In the genomic region with DNA sequence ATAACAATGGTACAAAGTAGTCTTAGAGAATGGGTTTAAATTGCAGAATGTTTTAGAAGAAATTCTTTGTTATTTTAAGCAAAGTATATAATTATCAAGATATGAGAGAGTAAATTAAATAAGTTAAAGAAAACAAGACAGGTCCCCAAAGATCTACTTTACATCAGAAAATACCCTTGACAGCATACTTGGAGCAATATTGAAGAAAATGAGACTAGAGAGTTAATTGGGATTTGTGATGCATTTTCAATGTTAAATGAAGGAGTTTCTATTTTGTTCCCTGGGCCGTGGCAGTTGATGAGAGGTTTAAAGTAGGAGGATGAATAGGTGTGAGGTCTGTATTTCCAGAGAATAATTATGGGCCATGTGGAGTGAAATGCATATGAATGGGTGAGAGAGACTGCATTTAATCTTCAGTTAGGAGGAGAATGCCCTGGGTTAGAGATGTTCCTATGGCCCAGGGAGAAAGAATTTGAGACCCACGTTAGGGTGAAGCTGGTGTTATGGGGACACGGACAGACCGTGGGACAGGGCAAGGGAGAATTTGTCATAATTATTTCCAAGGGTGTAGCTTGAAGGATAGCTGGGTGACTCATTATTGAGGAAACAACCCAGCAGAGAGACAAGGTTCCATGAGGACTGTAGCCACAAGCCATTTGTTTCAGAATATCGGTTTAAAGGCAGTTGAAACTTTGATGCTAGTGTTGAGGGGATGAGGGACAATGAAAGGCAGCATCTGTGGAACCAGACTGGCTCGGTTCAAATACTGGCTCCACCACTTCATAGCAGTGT, we compare ENCODE assay signal across 15 cellular contexts. TPM values are rescaled to one million over a fixed set of nuclear protein-coding genes. Genes with fewer than 3 reads are reported as not detected.
DNase-seq lines count a peak whose midpoint lies in the region; ATAC-seq and TF ChIP-seq lines count a peak whose summit lies in the region.
"Had no signal": no experiment of that assay in that cellular context is flagged by ENCODE, and none has a peak within 500 bp of the region (broad histone marks: within the 10 kb centered on the region; RNA-seq: fewer than 3 reads in every experiment).

No MANE protein-coding gene starts in this region.

- intact Hi-C loops in activated B cell treated with CpG ODN at 0.5 μM for 24 hours (cut with micrococcal nuclease) = no loop called here
- intact Hi-C loops in left ventricle myocardium inferior (cut with micrococcal nuclease) = no loop called here

- ATAC-seq in activated B cell treated with CpG ODN at 0.5 μM for 24 hours (ENCODE audit: low read depth) (no peak), HG02973 (IDR thresholded peaks at IDR 0.05; ENCODE audit: unreplicated experiment) (no peak), GM21737 (IDR thresholded peaks at IDR 0.05; ENCODE audit: unreplicated experiment) (no peak)
- ATAC-seq: WTC11 had no signal

- CTCF ChIA-PET in activated B cell treated with CpG ODN at 0.5 μM for 24 hours (lab: Charles Lee) = interaction anchor here (1.1 kb wide), 1 partner anchor 63 kb away, joined by 4 read pairs; no protein-coding TSS in a partner anchor

- no peaks in the 10 kb centered on the region for H3K27me3 ChIP-seq in BLaER1 treated with 17β-estradiol and CSF1 and Interleukin-3, amounts not matched to agents 10 nM and 100 nM
- no peaks in the 10 kb centered on the region for H3K27me3 ChIP-seq in HAP-1 (ENCODE audit: low read depth)
- H3K27me3 ChIP-seq in left ventricle myocardium inferior (ENCODE audit: low read depth) = no peaks in the 10 kb centered on the region
- H3K27me3 ChIP-seq: BE2C, cardiac muscle cell had no signal

- peak overlapping the region; percentile 66 to 90 (median 83) for H3K4me2 ChIP-seq in BLaER1 treated with 17β-estradiol and CSF1 and Interleukin-3, amounts not matched to agents 10 nM and 100 nM

- peaks cover 0 to 81% (median 8%) of the 10 kb centered on the region in 11 experiments; a peak in 11 of 22 replicates for H4K20me1 ChIP-seq in BLaER1 treated with 17β-estradiol and CSF1 and Interleukin-3, amounts not matched to agents 10 nM and 100 nM

- H3K36me3 Mint-ChIP-seq in activated B cell treated with CpG ODN at 0.5 μM for 24 hours (ENCODE audit: low read depth) = peaks cover 49% of the 10 kb centered on the region

- H3K27ac Mint-ChIP-seq in activated B cell treated with CpG ODN at 0.5 μM for 24 hours = peak overlapping the region; percentile 94
- H3K27ac Mint-ChIP-seq: WTC11 had no signal

- H3K4me3 ChIP-seq in BLaER1 treated with 17β-estradiol and CSF1 and Interleukin-3, amounts not matched to agents 10 nM and 100 nM = peak overlapping the region in 4 of 10 experiments; percentile 21 to 46 (median 24); a peak in 5 of 20 replicates
- H3K4me3 ChIP-seq in HAP-1 (no peak overlapping the region), left ventricle myocardium inferior (no peak overlapping the region)
- H3K4me3 ChIP-seq: cardiac muscle cell had no signal

- H3K9me3 Mint-ChIP-seq in activated B cell treated with CpG ODN at 0.5 μM for 24 hours = peaks cover 5% of the 10 kb centered on the region
- H3K9me3 Mint-ChIP-seq: natural killer cell, WTC11 had no signal

- in situ Hi-C loops in HAP-1 (cut with MboI; ENCODE audit: low sequenced_read_pairs) = no loop called here

- POLR2A ChIA-PET in activated B cell treated with CpG ODN at 0.5 μM for 24 hours (lab: Charles Lee) = interaction anchor here (0.6 to 6.0 kb wide), 5 partner anchors 13 to 71 kb away, joined by 3 to 93 read pairs (median 5); no protein-coding TSS in a partner anchor

- no peaks in the 10 kb centered on the region for H3K27me3 Mint-ChIP-seq in activated B cell treated with CpG ODN at 0.5 μM for 24 hours

- H3K27ac ChIP-seq in BLaER1 treated with 17β-estradiol and CSF1 and Interleukin-3, amounts not matched to agents 10 nM and 100 nM = peak overlapping the region in 9 of 11 experiments; percentile 5 to 75 (median 56); a peak in 13 of 22 replicates
- no peak overlapping the region for H3K27ac ChIP-seq in left ventricle myocardium inferior (replicated peaks)
- H3K27ac ChIP-seq: cardiac muscle cell had no signal

- peak overlapping the region in 5 of 11 experiments; percentile 45 to 58 (median 55); a peak in 6 of 22 replicates for H3K9ac ChIP-seq in BLaER1 treated with 17β-estradiol and CSF1 and Interleukin-3, amounts not matched to agents 10 nM and 100 nM

- DNase-seq in HAP-1 (ENCODE audit: low spot score in 2 of 2) (peak; percentile 60 to 96), activated B cell treated with CpG ODN at 0.5 μM for 24 hours (no peak), kidney tubule cell (ENCODE audit: low spot score) (peak; percentile 51), left ventricle myocardium inferior (no peak)
- no peak for DNase-seq in activated CD4-positive, alpha-beta T cell treated with anti-CD3 and anti-CD28 coated beads for 1 hour
- DNase-seq: activated naive CD4-positive, alpha-beta T cell; BE2C; left cardiac atrium; natural killer cell; NCI-H2107 had no signal

- peaks cover 83 to 100% (median 97%) of the 10 kb centered on the region in 10 experiments for H3K4me1 ChIP-seq in BLaER1 treated with 17β-estradiol and CSF1 and Interleukin-3, amounts not matched to agents 10 nM and 100 nM
- H3K4me1 ChIP-seq in HAP-1 = peaks cover 19% of the 10 kb centered on the region
- peaks cover 93% of the 10 kb centered on the region for H3K4me1 ChIP-seq in left ventricle myocardium inferior
- H3K4me1 ChIP-seq: BE2C had no signal

- TF ChIP-seq CTCF in activated B cell treated with CpG ODN at 0.5 μM for 24 hours (IDR thresholded peaks at IDR 0.05) (no peak), left ventricle myocardium inferior (IDR thresholded peaks at IDR 0.05; ENCODE audit: borderline replicate concordance) (no peak)

- peaks cover 99% of the 10 kb centered on the region for H3K4me1 Mint-ChIP-seq in activated B cell treated with CpG ODN at 0.5 μM for 24 hours

- peaks cover 15 to 26% (median 18%) of the 10 kb centered on the region in 11 experiments for H3K9me3 ChIP-seq in BLaER1 treated with 17β-estradiol and CSF1 and Interleukin-3, amounts not matched to agents 10 nM and 100 nM (replicated peaks in 1 of 11)
- H3K9me3 ChIP-seq in HAP-1 (no peaks in the 10 kb centered on the region), left ventricle myocardium inferior (replicated peaks) (no peaks in the 10 kb centered on the region)
- H3K9me3 ChIP-seq: BE2C had no signal

- peak overlapping the region; percentile 59 for H3K4me3 Mint-ChIP-seq in activated B cell treated with CpG ODN at 0.5 μM for 24 hours
- H3K4me3 Mint-ChIP-seq: natural killer cell, WTC11 had no signal

- peaks cover 22 to 61% (median 43%) of the 10 kb centered on the region in 11 experiments; a peak in 21 of 22 replicates for H3K36me3 ChIP-seq in BLaER1 treated with 17β-estradiol and CSF1 and Interleukin-3, amounts not matched to agents 10 nM and 100 nM
- H3K36me3 ChIP-seq in HAP-1 (replicated peaks) (no peaks in the 10 kb centered on the region), left ventricle myocardium inferior (peaks cover 3% of the 10 kb centered on the region)
- H3K36me3 ChIP-seq: BE2C, cardiac muscle cell had no signal

RNA-seq across cellular contexts. Expression of gene MGAT5, which starts 22.7 kb away (rescaled TPM):
- total RNA-seq in activated B cell treated with CpG ODN at 0.5 μM for 24 hours = 66.7 and 69.0 TPM in 2 replicates
- total RNA-seq in left ventricle myocardium inferior = 98.7 TPM

Comparison
In these comparisons a context has a peak if more than half of its experiments do, and no peak if none do; other contexts are left out.
1. DNase-seq: peak in HAP-1 (2 of 2) and kidney tubule cell (single experiment); none in activated B cell treated with CpG ODN at 0.5 μM for 24 hours (single experiment), left ventricle myocardium inferior (single experiment) and activated CD4-positive, alpha-beta T cell treated with anti-CD3 and anti-CD28 coated beads for 1 hour (single experiment).